Comparison of ENCODE assay signal across 9 cellular contexts in the genomic region with DNA sequence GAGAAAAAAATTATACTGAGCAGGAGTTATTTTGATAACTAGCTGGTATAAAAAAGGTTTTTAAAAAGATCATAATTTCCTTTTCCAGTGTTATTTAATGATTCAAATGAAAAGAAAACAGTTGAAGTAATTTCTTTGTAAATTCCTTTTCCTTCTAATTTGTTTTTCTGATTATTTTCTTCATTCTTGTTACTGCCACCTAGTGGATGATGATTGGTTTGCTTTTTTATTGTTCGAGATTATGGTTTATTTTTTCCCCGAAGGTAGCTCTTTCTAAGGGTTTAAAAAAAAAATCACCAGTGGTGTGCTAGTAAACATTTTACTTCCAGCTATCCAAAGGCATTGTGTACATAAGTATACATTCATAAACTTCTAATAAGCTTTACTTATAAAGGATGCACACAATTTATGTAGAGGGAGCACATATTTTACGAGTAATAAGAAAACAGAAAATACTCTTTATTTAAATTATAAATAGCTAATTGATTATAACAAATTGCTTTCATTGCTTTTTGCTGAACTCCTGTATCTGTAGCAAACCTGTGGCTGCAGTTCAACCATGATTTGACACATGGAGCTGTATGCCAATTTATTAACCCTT.
A peak's percentile ranks its signal among the peaks of the same experiment; 100 is the strongest.
DNase-seq lines count a peak whose midpoint lies in the region; ATAC-seq, FAIRE-seq and TF ChIP-seq lines count a peak whose summit lies in the region.
"Had no signal": no experiment of that assay in that cellular context is flagged by ENCODE, and none has a peak within 500 bp of the region (broad histone marks: within the 10 kb centered on the region; RNA-seq: fewer than 3 reads in every experiment).

No MANE protein-coding gene starts in this region.

- peak; percentile 25 to 44 for TF ChIP-seq CTCF in Caco-2 (IDR thresholded peaks at IDR 0.05; ENCODE audit: insufficient read depth in 1 of 2, low read depth in 1 of 2, low read length in 1 of 2, severe bottlenecking in 1 of 2, unreplicated experiment in 1 of 2)
- TF ChIP-seq CTCF in body of pancreas (IDR thresholded peaks at IDR 0.05) = peak in 6 of 7 experiments; percentile 37 to 67 (median 41)

- TF ChIP-seq POLR2A in body of pancreas (IDR thresholded peaks at IDR 0.05) = no peak
- no peak for TF ChIP-seq POLR2A in H54 (IDR thresholded peaks at IDR 0.05; ENCODE audit: low read depth, low read length)

- H3K27me3 Mint-ChIP-seq in Caco-2 (ENCODE audit: insufficient read depth, unreplicated experiment) = peaks cover 2% of the 10 kb centered on the region

- no peaks in the 10 kb centered on the region for H3K4me1 ChIP-seq in Caco-2
- no peaks in the 10 kb centered on the region for H3K4me1 ChIP-seq in body of pancreas
- no peaks in the 10 kb centered on the region for H3K4me1 ChIP-seq in mesendoderm (ENCODE audit: control insufficient read depth, low read depth, low read length)

- in situ Hi-C loops in KBM-7 (cut with MboI; ENCODE audit: low pct_unique_long_range_greater_than_20kb, low sequenced_read_pairs) = no loop called here

- no peak overlapping the region for H3K4me2 ChIP-seq in mesendoderm (ENCODE audit: low read length)

- no peak overlapping the region for H3K4me3 Mint-ChIP-seq in Caco-2 (ENCODE audit: unreplicated experiment)
- H3K4me3 Mint-ChIP-seq: activated naive CD8-positive, alpha-beta T cell treated with anti-CD3 and anti-CD28 coated beads for 36 hours had no signal

- no peak overlapping the region for H3K18ac ChIP-seq in mesendoderm (ENCODE audit: low read length)

- no peaks in the 10 kb centered on the region for H3K9me3 Mint-ChIP-seq in Caco-2 (ENCODE audit: unreplicated experiment)
- H3K9me3 Mint-ChIP-seq: activated naive CD8-positive, alpha-beta T cell treated with anti-CD3 and anti-CD28 coated beads for 36 hours had no signal

- H3K4me3 ChIP-seq in Caco-2 (ENCODE audit: low read depth, low read length) = no peak overlapping the region
- no peak overlapping the region for H3K4me3 ChIP-seq in body of pancreas
- H3K4me3 ChIP-seq in mesendoderm (ENCODE audit: low read length) = no peak overlapping the region

- H3K27ac ChIP-seq in body of pancreas (no peak overlapping the region), mesendoderm (ENCODE audit: low read depth, low read length) (no peak overlapping the region)

- POLR2A ChIA-PET in Caco-2 (lab: Charles Lee) = no interaction called here

- H2AK5ac ChIP-seq in mesendoderm (ENCODE audit: low read length) = no peak overlapping the region

- H2BK120ac ChIP-seq in mesendoderm (ENCODE audit: low read depth, low read length) = no peak overlapping the region

- H3K79me1 ChIP-seq in mesendoderm (ENCODE audit: low read length) = no peaks in the 10 kb centered on the region

- no peak overlapping the region for H4K8ac ChIP-seq in mesendoderm (ENCODE audit: low read depth, low read length)

- DNase-seq in Caco-2 = peak in 1 of 2 experiments; percentile 2
- peak; percentile 50 for DNase-seq in KBM-7
- DNase-seq in body of pancreas = no peak
- DNase-seq in mesendoderm = peak; percentile 30
- no peak for DNase-seq in H54 (ENCODE audit: insufficient read length, low spot score)
- DNase-seq: activated naive CD8-positive, alpha-beta T cell treated with anti-CD3 and anti-CD28 coated beads for 36 hours had no signal

- intact Hi-C loops in Caco-2 (cut with micrococcal nuclease; ENCODE audit: unreplicated experiment) (no loop called here), body of pancreas (cut with DNase I) (no loop called here)

- no peak overlapping the region for H2BK5ac ChIP-seq in mesendoderm (ENCODE audit: low read length)

- no peaks in the 10 kb centered on the region for H3K36me3 ChIP-seq in Caco-2 (ENCODE audit: control insufficient read depth, insufficient read depth, low read length)
- no peaks in the 10 kb centered on the region for H3K36me3 ChIP-seq in body of pancreas (replicated peaks in 1 of 2; ENCODE audit: insufficient read depth in 1 of 2, low read depth in 2 of 2)
- no peaks in the 10 kb centered on the region for H3K36me3 ChIP-seq in mesendoderm (ENCODE audit: control insufficient read depth, insufficient read depth, low read length)

- H3K23ac ChIP-seq in mesendoderm (ENCODE audit: low read length) = no peak overlapping the region

- H4K5ac ChIP-seq in mesendoderm (ENCODE audit: low read length) = no peak overlapping the region

- no peaks in the 10 kb centered on the region for H3K9me3 ChIP-seq in Caco-2
- H3K9me3 ChIP-seq in body of pancreas = no peaks in the 10 kb centered on the region

- WGBS in body of pancreas, 2 donors = 15% methylated on average over 3 of the region's 3 CpGs
- WGBS in mesendoderm (ENCODE audit: extremely low coverage, insufficient coverage, low lambda C conversion rate) = no CpG with 5 or more reads among the region's 3 CpGs

- CTCF ChIA-PET in Caco-2 (lab: Charles Lee) = interaction anchor here (0.8 to 1.2 kb wide), 3 partner anchors 13 to 186 kb away, joined by 3 to 6 read pairs (median 4); no protein-coding TSS in a partner anchor

- H3K9ac ChIP-seq in mesendoderm (ENCODE audit: low read length) = no peak overlapping the region

- ATAC-seq in body of pancreas (no peak), HG03469 (IDR thresholded peaks at IDR 0.05; ENCODE audit: unreplicated experiment) (no peak), HG03521 (IDR thresholded peaks at IDR 0.05; ENCODE audit: unreplicated experiment) (no peak), GM21528 (IDR thresholded peaks at IDR 0.05; ENCODE audit: low FRiP score, unreplicated experiment) (no peak)

- no peaks in the 10 kb centered on the region for H3K27me3 ChIP-seq in Caco-2 (replicated peaks; ENCODE audit: control insufficient read depth, insufficient read depth, low read length)
- no peaks in the 10 kb centered on the region for H3K27me3 ChIP-seq in body of pancreas
- H3K27me3 ChIP-seq in mesendoderm (ENCODE audit: insufficient read depth, low read length, poor library complexity) = no peaks in the 10 kb centered on the region

- no peaks in the 10 kb centered on the region for H3K79me2 ChIP-seq in mesendoderm (ENCODE audit: control insufficient read depth, insufficient read depth, low read length)

- no peaks in the 10 kb centered on the region for H3K4me1 Mint-ChIP-seq in Caco-2 (ENCODE audit: low read depth, unreplicated experiment)
- H3K4me1 Mint-ChIP-seq: activated naive CD8-positive, alpha-beta T cell treated with anti-CD3 and anti-CD28 coated beads for 36 hours had no signal

- BruUV-seq in Caco-2 (replicated peaks; lab: Mats Ljungman, UMichigan) = no TSS peak

- H3K27ac Mint-ChIP-seq in Caco-2 (ENCODE audit: unreplicated experiment) = no peak overlapping the region
- H3K27ac Mint-ChIP-seq: activated naive CD8-positive, alpha-beta T cell treated with anti-CD3 and anti-CD28 coated beads for 36 hours had no signal

- no peak overlapping the region for H3K4ac ChIP-seq in mesendoderm (ENCODE audit: low read depth, low read length)

- no peak overlapping the region for H2BK15ac ChIP-seq in mesendoderm (replicated peaks; ENCODE audit: low read depth)

- no peak for FAIRE-seq in H54 (lab: Jason Lieb, UNC)

- H3K36me3 Mint-ChIP-seq in Caco-2 (ENCODE audit: insufficient read depth, unreplicated experiment) = no peaks in the 10 kb centered on the region
- H3K36me3 Mint-ChIP-seq: activated naive CD8-positive, alpha-beta T cell treated with anti-CD3 and anti-CD28 coated beads for 36 hours had no signal

- no peak overlapping the region for H3K56ac ChIP-seq in mesendoderm (ENCODE audit: low read length)

Comparison
In these comparisons a context has a peak if more than half of its experiments do, and no peak if none do; other contexts are left out.
1. DNase-seq: peak in KBM-7 (single experiment) and mesendoderm (single experiment); none in body of pancreas (0 of 4) and H54 (single experiment).